ENCODE assay signal across 7 cellular contexts in genomic region chr5:67182406-67182805, GRCh38. TPM values are rescaled to one million over a fixed set of nuclear protein-coding genes. Genes with fewer than 3 reads are reported as not detected.
DNase-seq lines count a peak whose midpoint lies in the region; ATAC-seq, FAIRE-seq and TF ChIP-seq lines count a peak whose summit lies in the region.

No MANE protein-coding gene starts in this region.

- POLR2A ChIA-PET in HepG2 (lab: Yijun Ruan, JAX): no interaction called here

- BruUV-seq in HepG2 (replicated peaks; lab: Mats Ljungman, UMichigan): no TSS peak

- H2AFZ ChIP-seq in HepG2 (ENCODE audit: low read length): no peak overlapping the region

- no peak overlapping the region for H3K9ac ChIP-seq in HepG2 (ENCODE audit: insufficient read depth, low read depth, low read length)

- in situ Hi-C loops in HepG2 (cut with HindIII; ENCODE audit: extremely low pct_ligation_motif_present, low pct_unique_long_range_greater_than_20kb): no loop called here

- H4K20me1 ChIP-seq in HepG2 (ENCODE audit: insufficient read depth, low read length): no peaks in the 10 kb centered on the region

- DNase-seq in LHCN-M2 (ENCODE audit: low read depth): peak; percentile 86
- DNase-seq in breast epithelium (ENCODE audit: low spot score in 2 of 2): peak in 1 of 2 donors; percentile 66
- DNase-seq in HepG2 (ENCODE audit: low spot score): no peak
- DNase-seq in thoracic aorta (ENCODE audit: low spot score): peak; percentile 74
- DNase-seq in NCI-H1105 (lab: John Stamatoyannopoulos, UW): no peak

- peak overlapping the region in 1 of 3 donors; percentile 46 for H3K4me3 ChIP-seq in breast epithelium
- H3K4me3 ChIP-seq in HepG2 (replicated peaks in 1 of 3; ENCODE audit: insufficient read depth in 1 of 3, low read depth in 2 of 3, low read length in 3 of 3): no peak overlapping the region
- H3K4me3 ChIP-seq in thoracic aorta: peak overlapping the region; percentile 28

- no peak for TF ChIP-seq POLR2A in breast epithelium (IDR thresholded peaks at IDR 0.05)
- TF ChIP-seq POLR2A in HepG2 (IDR thresholded peaks at IDR 0.05; ENCODE audit: insufficient read depth in 1 of 2, low read depth in 2 of 2, low read length in 2 of 2): no peak

- no peak for FAIRE-seq in HepG2 (lab: Jason Lieb, UNC)

- H3K4me2 ChIP-seq in HepG2 (ENCODE audit: low read depth, low read length): no peak overlapping the region

- TF ChIP-seq EP300 in HepG2 (IDR thresholded peaks at IDR 0.05; ENCODE audit: low read depth in 2 of 2, low read length in 2 of 2) (no peak), HepG2 (CRISPR knock-in tag; IDR thresholded peaks at IDR 0.05; ENCODE audit: borderline replicate concordance) (no peak)

- CTCF ChIA-PET in HepG2 (lab: Yijun Ruan, JAX; ENCODE audit: low intra/inter-chr PET ratio, low total read pairs): no interaction called here

- peak; percentile 41; the same call in 1 of the 3 replicates for ATAC-seq in HepG2
- ATAC-seq in thoracic aorta (ENCODE audit: insufficient number of reproducible peaks, low FRiP score, low read depth): peak; percentile 91
- no peak for ATAC-seq in HG03378 (IDR thresholded peaks at IDR 0.05; ENCODE audit: unreplicated experiment)
- no peak for ATAC-seq in GM21825 (IDR thresholded peaks at IDR 0.05; ENCODE audit: unreplicated experiment)

- TF ChIP-seq CTCF in breast epithelium (IDR thresholded peaks at IDR 0.05) (no peak), HepG2 (CRISPR knock-in tag; IDR thresholded peaks at IDR 0.05) (no peak), thoracic aorta (IDR thresholded peaks at IDR 0.05) (no peak)

- H3K27me3 ChIP-seq in breast epithelium (no peaks in the 10 kb centered on the region), HepG2 (ENCODE audit: control insufficient read depth in 1 of 2, insufficient read depth in 2 of 2, low read length in 2 of 2) (peaks cover 0 to 1% of the 10 kb centered on the region in 2 experiments; a peak in 3 of 5 replicates), thoracic aorta (replicated peaks; ENCODE audit: insufficient read depth) (no peaks in the 10 kb centered on the region)

- H3K9me3 ChIP-seq in breast epithelium: no peaks in the 10 kb centered on the region
- 0 out of 2 replicates have a peak, but pooled peaks cover 1% of the 10 kb centered on the region for H3K9me3 ChIP-seq in HepG2 (ENCODE audit: low read length)
- peaks cover under 1% of the 10 kb centered on the region for H3K9me3 ChIP-seq in thoracic aorta

- H3K27ac ChIP-seq in breast epithelium (peak overlapping the region; percentile 76 to 87), HepG2 (ENCODE audit: extremely low read length, insufficient read depth, low read length) (no peak overlapping the region), thoracic aorta (peak overlapping the region; percentile 59 to 74)

- H3K36me3 ChIP-seq in breast epithelium (no peaks in the 10 kb centered on the region), HepG2 (replicated peaks in 1 of 2; ENCODE audit: control insufficient read depth in 1 of 2, insufficient read depth in 2 of 2, low read length in 2 of 2) (no peaks in the 10 kb centered on the region), thoracic aorta (no peaks in the 10 kb centered on the region)

- intact Hi-C loops in breast epithelium (cut with DNase I; ENCODE audit: low total_unique reads): loop anchor here (5.0 kb wide), 1 partner anchor 560 kb away; no protein-coding TSS in a partner anchor
- intact Hi-C loops in HepG2 (cut with micrococcal nuclease; ENCODE audit: unreplicated experiment): no loop called here

- TF ChIP-seq RAD21 in HepG2 (CRISPR knock-in tag; IDR thresholded peaks at IDR 0.05): no peak

- H3K4me1 ChIP-seq in breast epithelium (peaks cover 0 to 6% of the 10 kb centered on the region in 2 donors), HepG2 (ENCODE audit: insufficient read depth, low read length) (no peaks in the 10 kb centered on the region), thoracic aorta (ENCODE audit: control insufficient read depth in 1 of 2, low read depth in 2 of 2) (peaks cover 14 to 23% of the 10 kb centered on the region in 2 donors)

- H3K79me2 ChIP-seq in HepG2 (ENCODE audit: insufficient read depth, low read length): no peaks in the 10 kb centered on the region

- WGBS in HepG2 (ENCODE audit: low lambda C conversion rate): 10% methylated on average over 4 of the region's 6 CpGs

TF ChIP-seq in HepG2, 621 proteins besides CTCF, POLR2A, EP300 and RAD21:
- TF ChIP-seq RFXANK (CRISPR knock-in tag; IDR thresholded peaks at IDR 0.05): no peak

RNA-seq across cellular contexts. Expression of gene CD180, which starts 14.2 kb away (rescaled TPM):
- not detected in 2 replicates for total RNA-seq in LHCN-M2 (2014; rRNA removed)
- polyA plus RNA-seq in LHCN-M2 (2012): not detected
- 1 to 10 TPM in 2 of 3 donors, under 1 TPM in 1; 0.98 to 4.6 (median 2.8) TPM for total RNA-seq in breast epithelium
- total RNA-seq in HepG2 (2016; rRNA removed; fragmentation: Illumina TruSeq; extraction: Trizol): not detected in 2 replicates
- total RNA-seq in HepG2 (2016; cell fraction: cytosol; rRNA removed; fragmentation: Illumina TruSeq; extraction: Trizol; ENCODE audit: low read depth): not detected in 2 replicates
- not detected in 2 replicates for total RNA-seq in HepG2 (2016; cell fraction: insoluble cytoplasmic fraction; rRNA removed; fragmentation: Illumina TruSeq; extraction: Trizol)
- total RNA-seq in HepG2 (2016; cell fraction: membrane; rRNA removed; fragmentation: Illumina TruSeq; extraction: Trizol): not detected in 2 replicates
- not detected in 2 replicates for total RNA-seq in HepG2 (2016; cell fraction: nucleus; rRNA removed; fragmentation: Illumina TruSeq; extraction: Trizol)
- not detected in 2 replicates for polyA plus RNA-seq in HepG2 (2011; rRNA removed)
- not detected in 2 replicates for polyA plus RNA-seq in HepG2 (2011; cell fraction: cytosol; rRNA removed)
- not detected in 2 replicates for polyA plus RNA-seq in HepG2 (2011; cell fraction: nucleus; rRNA removed)
- not detected in 2 replicates for polyA plus RNA-seq in HepG2 (2012)
- polyA plus RNA-seq in HepG2 (2016; cell fraction: cytosol; fragmentation: Illumina TruSeq; extraction: Trizol; ENCODE audit: low read depth): not detected in 2 replicates
- not detected in 2 replicates for polyA plus RNA-seq in HepG2 (2016; cell fraction: insoluble cytoplasmic fraction; fragmentation: Illumina TruSeq; extraction: Trizol; ENCODE audit: low read depth)
- not detected in 2 replicates for polyA plus RNA-seq in HepG2 (2016; cell fraction: membrane; fragmentation: Illumina TruSeq; extraction: Trizol; ENCODE audit: low read depth)
- not detected in 2 replicates for polyA plus RNA-seq in HepG2 (2016; cell fraction: nucleus; fragmentation: Illumina TruSeq; extraction: Trizol; ENCODE audit: insufficient read depth, low read depth)
- not detected in 2 replicates for polyA minus RNA-seq in HepG2 (2011; rRNA and poly(A)+ RNA removed; ENCODE audit: low replicate concordance)
- polyA minus RNA-seq in HepG2 (2011; cell fraction: cytosol; rRNA and poly(A)+ RNA removed): not detected in 2 replicates
- not detected in 2 replicates for polyA minus RNA-seq in HepG2 (2011; cell fraction: nucleus; rRNA and poly(A)+ RNA removed)
- under 1 TPM; 0.81 to 0.85 TPM for total RNA-seq in thoracic aorta

Comparison
In these comparisons a context has a peak if more than half of its experiments do, and no peak if none do; other contexts are left out.
1. DNase-seq: peak in LHCN-M2 (single experiment) and thoracic aorta (single experiment); none in HepG2 (single experiment) and NCI-H1105 (single experiment).
2. ATAC-seq: peak in HepG2 (single experiment) and thoracic aorta (single experiment); none in HG03378 (single experiment) and GM21825 (single experiment).